In the genomic region with DNA sequence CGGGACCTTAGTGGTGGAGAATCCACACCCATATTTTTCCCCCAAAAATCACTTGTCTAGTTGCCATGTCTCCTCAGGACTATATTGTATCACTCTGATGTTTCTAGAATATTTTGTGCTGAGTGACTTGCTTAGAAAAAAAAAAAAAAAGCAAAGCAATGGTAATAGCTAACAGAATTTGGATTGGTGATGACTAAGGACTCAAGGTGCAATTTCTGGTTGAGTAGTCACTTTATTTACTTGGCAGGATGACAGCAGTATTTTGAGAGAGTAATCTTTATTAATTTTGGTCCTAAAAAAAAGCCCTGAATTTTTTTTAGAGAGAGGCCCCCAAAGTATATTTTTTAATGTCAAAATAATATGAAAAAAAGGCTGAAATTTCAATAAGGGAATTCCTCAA, we compare ENCODE assay signal across 1 cellular context.
TF ChIP-seq lines count a peak whose summit lies in the region.

No MANE protein-coding gene starts in this region.

TF ChIP-seq in GM12878, 131 proteins besides CTCF, POLR2A, EP300 and RAD21:
- TF ChIP-seq, protein P1, sequence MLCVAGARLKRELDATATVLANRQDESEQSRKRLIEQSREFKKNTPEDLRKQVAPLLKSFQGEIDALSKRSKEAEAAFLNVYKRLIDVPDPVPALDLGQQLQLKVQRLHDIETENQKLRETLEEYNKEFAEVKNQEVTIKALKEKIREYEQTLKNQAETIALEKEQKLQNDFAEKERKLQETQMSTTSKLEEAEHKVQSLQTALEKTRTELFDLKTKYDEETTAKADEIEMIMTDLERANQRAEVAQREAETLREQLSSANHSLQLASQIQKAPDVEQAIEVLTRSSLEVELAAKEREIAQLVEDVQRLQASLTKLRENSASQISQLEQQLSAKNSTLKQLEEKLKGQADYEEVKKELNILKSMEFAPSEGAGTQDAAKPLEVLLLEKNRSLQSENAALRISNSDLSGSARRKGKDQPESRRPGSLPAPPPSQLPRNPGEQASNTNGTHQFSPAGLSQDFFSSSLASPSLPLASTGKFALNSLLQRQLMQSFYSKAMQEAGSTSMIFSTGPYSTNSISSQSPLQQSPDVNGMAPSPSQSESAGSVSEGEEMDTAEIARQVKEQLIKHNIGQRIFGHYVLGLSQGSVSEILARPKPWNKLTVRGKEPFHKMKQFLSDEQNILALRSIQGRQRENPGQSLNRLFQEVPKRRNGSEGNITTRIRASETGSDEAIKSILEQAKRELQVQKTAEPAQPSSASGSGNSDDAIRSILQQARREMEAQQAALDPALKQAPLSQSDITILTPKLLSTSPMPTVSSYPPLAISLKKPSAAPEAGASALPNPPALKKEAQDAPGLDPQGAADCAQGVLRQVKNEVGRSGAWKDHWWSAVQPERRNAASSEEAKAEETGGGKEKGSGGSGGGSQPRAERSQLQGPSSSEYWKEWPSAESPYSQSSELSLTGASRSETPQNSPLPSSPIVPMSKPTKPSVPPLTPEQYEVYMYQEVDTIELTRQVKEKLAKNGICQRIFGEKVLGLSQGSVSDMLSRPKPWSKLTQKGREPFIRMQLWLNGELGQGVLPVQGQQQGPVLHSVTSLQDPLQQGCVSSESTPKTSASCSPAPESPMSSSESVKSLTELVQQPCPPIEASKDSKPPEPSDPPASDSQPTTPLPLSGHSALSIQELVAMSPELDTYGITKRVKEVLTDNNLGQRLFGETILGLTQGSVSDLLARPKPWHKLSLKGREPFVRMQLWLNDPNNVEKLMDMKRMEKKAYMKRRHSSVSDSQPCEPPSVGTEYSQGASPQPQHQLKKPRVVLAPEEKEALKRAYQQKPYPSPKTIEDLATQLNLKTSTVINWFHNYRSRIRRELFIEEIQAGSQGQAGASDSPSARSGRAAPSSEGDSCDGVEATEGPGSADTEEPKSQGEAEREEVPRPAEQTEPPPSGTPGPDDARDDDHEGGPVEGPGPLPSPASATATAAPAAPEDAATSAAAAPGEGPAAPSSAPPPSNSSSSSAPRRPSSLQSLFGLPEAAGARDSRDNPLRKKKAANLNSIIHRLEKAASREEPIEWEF (IDR thresholded peaks at IDR 0.05; ENCODE audit: insufficient replicate concordance, low read depth, low read length): no peak
- TF ChIP-seq RB1 (IDR thresholded peaks at IDR 0.05; ENCODE audit: borderline replicate concordance) (no peak), HDAC2 (IDR thresholded peaks at IDR 0.05) (no peak), MYB (IDR thresholded peaks at IDR 0.05; ENCODE audit: borderline replicate concordance, low read depth, low read length) (no peak), EGR1 (IDR thresholded peaks at IDR 0.05; ENCODE audit: borderline replicate concordance in 1 of 2, low read depth in 2 of 2, low read length in 2 of 2) (no peak), NRF1 (conservative IDR thresholded peaks at IDR 0.05; ENCODE audit: low read depth, low read length) (no peak), GATAD2B (conservative IDR thresholded peaks at IDR 0.05; ENCODE audit: low read depth) (no peak), ZNF384 (IDR thresholded peaks at IDR 0.05; ENCODE audit: borderline replicate concordance, low read depth, low read length) (0 out of 2 replicates have a peak, but pooled peaks have one; percentile 19)
